Comparison of ENCODE assay signal across 7 cellular contexts in genomic region chr2:97774425-97774824, GRCh38.
DNase-seq lines count a peak whose midpoint lies in the region; ATAC-seq and TF ChIP-seq lines count a peak whose summit lies in the region.

No MANE protein-coding gene starts in this region.

- peak overlapping the region in 4 of 6 donors; percentile 1 to 54 (median 37) for H3K27ac Mint-ChIP-seq in naive B cell

- DNase-seq in GM06990 (ENCODE audit: extremely low read depth, insufficient read length), result no peak
- DNase-seq in Kasumi-1 (lab: John Stamatoyannopoulos, UW), result peak; percentile 31 to 42
- DNase-seq in cardiac fibroblast (ENCODE audit: low read depth in 2 of 2), result peak; percentile 14 to 29
- no peak for DNase-seq in naive B cell
- DNase-seq in occipital lobe (lab: John Stamatoyannopoulos, UW), result no peak
- DNase-seq in HCEC 1CT, result no peak

- peak; percentile 61 for TF ChIP-seq CTCF in GM06990 (IDR thresholded peaks at IDR 0.05; ENCODE audit: insufficient read depth, low read length, poor library complexity, severe bottlenecking)
- TF ChIP-seq CTCF in cardiac fibroblast (IDR thresholded peaks at IDR 0.05; ENCODE audit: low read depth, low read length), result peak; percentile 54

- no peaks in the 10 kb centered on the region for H3K27me3 Mint-ChIP-seq in naive B cell

- H3K9me3 Mint-ChIP-seq in naive B cell, result no peaks in the 10 kb centered on the region

- peaks cover 0 to 4% (median 3%) of the 10 kb centered on the region in 3 donors for H3K4me1 Mint-ChIP-seq in naive B cell

- H3K4me3 ChIP-seq in GM06990 (replicated peaks; ENCODE audit: low read depth, low read length) (no peak overlapping the region), cardiac fibroblast (replicated peaks in 1 of 2; ENCODE audit: low read depth in 2 of 2, low read length in 2 of 2) (no peak overlapping the region)

- H3K4me3 Mint-ChIP-seq in naive B cell, result no peak overlapping the region

- peaks cover 15 to 32% of the 10 kb centered on the region in 2 donors for H3K36me3 Mint-ChIP-seq in naive B cell

- peaks cover 8% of the 10 kb centered on the region for H3K36me3 ChIP-seq in GM06990 (ENCODE audit: control insufficient read depth, insufficient read depth, low read length)

- no peaks in the 10 kb centered on the region for H3K27me3 ChIP-seq in GM06990 (replicated peaks; ENCODE audit: control insufficient read depth, insufficient read depth, low read length)

- ATAC-seq in naive B cell (ENCODE audit: low read depth in 2 of 2) (peak in 1 of 2 donors; percentile 28), HG02938 (IDR thresholded peaks at IDR 0.05; ENCODE audit: unreplicated experiment) (no peak)

Comparison
In these comparisons a context has a peak if more than half of its experiments do, and no peak if none do; other contexts are left out.
1. DNase-seq: peak in Kasumi-1 (2 of 2) and cardiac fibroblast (2 of 2); none in GM06990 (single experiment), naive B cell (single experiment), occipital lobe (single experiment) and HCEC 1CT (single experiment).